Comparison of ENCODE assay signal across 26 cellular contexts in the genomic region with DNA sequence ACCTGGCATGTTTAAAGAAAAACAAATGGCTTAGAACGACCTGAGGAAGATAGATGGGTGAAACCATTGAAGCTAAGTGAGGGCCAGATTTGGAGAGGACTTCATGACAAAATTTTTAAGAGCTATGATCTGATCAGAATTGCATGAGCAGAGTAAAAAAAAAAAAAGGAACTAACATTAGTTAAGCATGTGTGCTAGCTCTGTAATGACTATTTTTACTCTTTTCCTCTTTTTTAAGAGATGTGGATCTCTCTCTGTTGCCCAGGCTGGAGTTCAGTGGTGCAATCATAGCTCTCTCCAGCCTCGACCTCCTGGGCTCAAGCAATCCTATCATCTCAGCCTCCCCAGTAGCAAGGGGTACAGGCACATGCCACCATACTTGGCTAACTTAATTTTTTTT.
DNase-seq lines count a peak whose midpoint lies in the region; ATAC-seq and TF ChIP-seq lines count a peak whose summit lies in the region.
"Had no signal": no experiment of that assay in that cellular context is flagged by ENCODE, and none has a peak within 500 bp of the region (broad histone marks: within the 10 kb centered on the region; RNA-seq: fewer than 3 reads in every experiment).

No MANE protein-coding gene starts in this region.

- H3K4ac ChIP-seq in mesendoderm (ENCODE audit: low read depth, low read length): no peak overlapping the region

- whole genome bisulfite sequencing in mesendoderm (ENCODE audit: extremely low coverage, insufficient coverage, low lambda C conversion rate): no CpG with 5 or more reads among the region's 2 CpGs

- H2BK5ac ChIP-seq in mesendoderm (ENCODE audit: low read length): no peak overlapping the region

- no peak overlapping the region for H2AK5ac ChIP-seq in mesendoderm (ENCODE audit: low read length)

- no peak overlapping the region for H3K56ac ChIP-seq in mesendoderm (ENCODE audit: low read length)

- no peaks in the 10 kb centered on the region for H3K36me3 Mint-ChIP-seq in activated naive CD4-positive, alpha-beta T cell treated with anti-CD3 and anti-CD28 coated beads, Interleukin-2, amount 10 ng/mL, durations not matched to agents 7 days and 5 days
- H3K36me3 Mint-ChIP-seq: brain; stimulated activated memory B cell treated with anti-CD40 and anti-IgM and Interleukin-4, amounts not matched to agents 10 μg/mL and 1 μg/mL and 100 μg/mL, for 72 hours; WTC11 had no signal

- intact Hi-C loops in left ventricle myocardium superior (cut with micrococcal nuclease) (no loop called here), cardiac septum (cut with DNase I) (loop anchor here (5.0 to 10.0 kb wide), 4 partner anchors 162 to 468 kb away; no protein-coding TSS in a partner anchor), vagina (cut with DNase I) (no loop called here)

- DNase-seq in left ventricle myocardium superior: no peak
- DNase-seq in cardiac septum (ENCODE audit: low spot score): no peak
- DNase-seq in SIG-M5 (lab: John Stamatoyannopoulos, UW): peak; percentile 59
- DNase-seq in mesendoderm: no peak
- no peak for DNase-seq in vagina (ENCODE audit: extremely low spot score in 2 of 2)
- DNase-seq in activated naive CD4-positive, alpha-beta T cell treated with anti-CD3 and anti-CD28 coated beads, Interleukin-2, amount 10 ng/mL, durations not matched to agents 7 days and 5 days: no peak
- no peak for DNase-seq in stimulated activated naive CD8-positive, alpha-beta T cell treated with anti-CD3 and anti-CD28 coated beads, Interleukin-15, amount 100 ng/mL, for 72 hours
- no peak for DNase-seq in effector CD4-positive, alpha-beta T cell
- DNase-seq: activated CD4-positive, alpha-beta T cell treated with anti-CD3 and anti-CD28 coated beads, Interleukin-2, amount 50 U/mL, for 4 hours; activated CD8-positive, alpha-beta memory T cell treated with anti-CD3 and anti-CD28 coated beads, Interleukin-2, amount 50 U/mL, for 48 hours; activated naive CD8-positive, alpha-beta T cell treated with anti-CD3 and anti-CD28 coated beads, Interleukin-2, amount 50 U/mL, for 24 hours; BE2C; effector memory CD8-positive, alpha-beta T cell; foreskin melanocyte; hypothalamus; IMR-90; PC-9; stimulated activated CD4-positive, alpha-beta T cell treated with anti-CD3 and anti-CD28 coated beads, Interleukin-2, amount 100 ng/mL, for 24 hours; T-helper 2 cell had no signal

- no peaks in the 10 kb centered on the region for H3K27me3 Mint-ChIP-seq in activated naive CD4-positive, alpha-beta T cell treated with anti-CD3 and anti-CD28 coated beads, Interleukin-2, amount 10 ng/mL, durations not matched to agents 7 days and 5 days
- H3K27me3 Mint-ChIP-seq in stimulated activated naive CD8-positive, alpha-beta T cell treated with anti-CD3 and anti-CD28 coated beads, Interleukin-15, amount 100 ng/mL, for 72 hours: no peaks in the 10 kb centered on the region
- H3K27me3 Mint-ChIP-seq: brain; effector memory CD8-positive, alpha-beta T cell; stimulated activated memory B cell treated with anti-CD40 and anti-IgM and Interleukin-4, amounts not matched to agents 10 μg/mL and 1 μg/mL and 100 μg/mL, for 72 hours had no signal

- no peak overlapping the region for H4K8ac ChIP-seq in mesendoderm (ENCODE audit: low read depth, low read length)

- no peak for TF ChIP-seq CTCF in vagina (IDR thresholded peaks at IDR 0.05)

- no peak overlapping the region for H3K23ac ChIP-seq in mesendoderm (ENCODE audit: low read length)

- H3K4me3 ChIP-seq in mesendoderm (ENCODE audit: low read length) (no peak overlapping the region), vagina (no peak overlapping the region)
- H3K4me3 ChIP-seq: lung, PC-9, tibial nerve had no signal

- CTCF ChIA-PET in activated naive CD4-positive, alpha-beta T cell treated with anti-CD3 and anti-CD28 coated beads, Interleukin-2, amount 10 ng/mL, durations not matched to agents 7 days and 5 days (lab: Charles Lee): no interaction called here

- H3K27ac ChIP-seq in mesendoderm (ENCODE audit: low read depth, low read length) (no peak overlapping the region), vagina (peak overlapping the region; percentile 57)
- H3K27ac ChIP-seq: neutrophil, PC-9 had no signal

- H2BK120ac ChIP-seq in mesendoderm (ENCODE audit: low read depth, low read length): no peak overlapping the region

- H3K79me1 ChIP-seq in mesendoderm (ENCODE audit: low read length): no peaks in the 10 kb centered on the region

- H3K36me3 ChIP-seq in mesendoderm (ENCODE audit: control insufficient read depth, insufficient read depth, low read length) (no peaks in the 10 kb centered on the region), vagina (no peaks in the 10 kb centered on the region)
- H3K36me3 ChIP-seq: BE2C, neutrophil, tibial nerve had no signal

- no peak overlapping the region for H3K4me3 Mint-ChIP-seq in activated naive CD4-positive, alpha-beta T cell treated with anti-CD3 and anti-CD28 coated beads, Interleukin-2, amount 10 ng/mL, durations not matched to agents 7 days and 5 days
- no peak overlapping the region for H3K4me3 Mint-ChIP-seq in stimulated activated naive CD8-positive, alpha-beta T cell treated with anti-CD3 and anti-CD28 coated beads, Interleukin-15, amount 100 ng/mL, for 72 hours
- H3K4me3 Mint-ChIP-seq: activated naive CD8-positive, alpha-beta T cell treated with anti-CD3 and anti-CD28 coated beads, Interleukin-2, amount 50 U/mL, for 24 hours; effector memory CD8-positive, alpha-beta T cell; stimulated activated memory B cell treated with anti-CD40 and anti-IgM and Interleukin-4, amounts not matched to agents 10 μg/mL and 1 μg/mL and 100 μg/mL, for 72 hours; WTC11 had no signal

- peak; percentile 2 for ATAC-seq in left ventricle myocardium superior
- ATAC-seq in stimulated activated naive CD8-positive, alpha-beta T cell treated with anti-CD3 and anti-CD28 coated beads, Interleukin-15, amount 100 ng/mL, for 72 hours: no peak
- ATAC-seq: activated naive CD8-positive, alpha-beta T cell treated with anti-CD3 and anti-CD28 coated beads, Interleukin-2, amount 50 U/mL, for 24 hours; effector memory CD8-positive, alpha-beta T cell; esophagus mucosa; stimulated activated memory B cell treated with anti-CD40 and anti-IgM and Interleukin-4, amounts not matched to agents 10 μg/mL and 1 μg/mL and 100 μg/mL, for 72 hours; WTC11 had no signal

- H3K9me3 ChIP-seq in vagina: no peaks in the 10 kb centered on the region
- H3K9me3 ChIP-seq: BE2C, neutrophil, tibial nerve had no signal

- no peaks in the 10 kb centered on the region for H3K4me1 Mint-ChIP-seq in activated naive CD4-positive, alpha-beta T cell treated with anti-CD3 and anti-CD28 coated beads, Interleukin-2, amount 10 ng/mL, durations not matched to agents 7 days and 5 days
- H3K4me1 Mint-ChIP-seq in stimulated activated naive CD8-positive, alpha-beta T cell treated with anti-CD3 and anti-CD28 coated beads, Interleukin-15, amount 100 ng/mL, for 72 hours: no peaks in the 10 kb centered on the region
- H3K4me1 Mint-ChIP-seq: activated naive CD8-positive, alpha-beta T cell treated with anti-CD3 and anti-CD28 coated beads, Interleukin-2, amount 50 U/mL, for 24 hours; stimulated activated memory B cell treated with anti-CD40 and anti-IgM and Interleukin-4, amounts not matched to agents 10 μg/mL and 1 μg/mL and 100 μg/mL, for 72 hours had no signal

- no peak for TF ChIP-seq POLR2A in vagina (IDR thresholded peaks at IDR 0.05)

- no peak overlapping the region for H3K9ac ChIP-seq in mesendoderm (ENCODE audit: low read length)

- H4K5ac ChIP-seq in mesendoderm (ENCODE audit: low read length): no peak overlapping the region

- H3K79me2 ChIP-seq in mesendoderm (ENCODE audit: control insufficient read depth, insufficient read depth, low read length): no peaks in the 10 kb centered on the region

- H3K27ac Mint-ChIP-seq in activated naive CD4-positive, alpha-beta T cell treated with anti-CD3 and anti-CD28 coated beads, Interleukin-2, amount 10 ng/mL, durations not matched to agents 7 days and 5 days: no peak overlapping the region
- H3K27ac Mint-ChIP-seq in stimulated activated naive CD8-positive, alpha-beta T cell treated with anti-CD3 and anti-CD28 coated beads, Interleukin-15, amount 100 ng/mL, for 72 hours: no peak overlapping the region
- H3K27ac Mint-ChIP-seq: activated naive CD8-positive, alpha-beta T cell treated with anti-CD3 and anti-CD28 coated beads, Interleukin-2, amount 50 U/mL, for 24 hours; effector memory CD8-positive, alpha-beta T cell; stimulated activated memory B cell treated with anti-CD40 and anti-IgM and Interleukin-4, amounts not matched to agents 10 μg/mL and 1 μg/mL and 100 μg/mL, for 72 hours; WTC11 had no signal

- H3K9me3 Mint-ChIP-seq in activated naive CD4-positive, alpha-beta T cell treated with anti-CD3 and anti-CD28 coated beads, Interleukin-2, amount 10 ng/mL, durations not matched to agents 7 days and 5 days: no peaks in the 10 kb centered on the region
- peaks cover 0 to 5% of the 10 kb centered on the region in 2 donors for H3K9me3 Mint-ChIP-seq in stimulated activated naive CD8-positive, alpha-beta T cell treated with anti-CD3 and anti-CD28 coated beads, Interleukin-15, amount 100 ng/mL, for 72 hours
- H3K9me3 Mint-ChIP-seq: activated naive CD8-positive, alpha-beta T cell treated with anti-CD3 and anti-CD28 coated beads, Interleukin-2, amount 50 U/mL, for 24 hours had no signal

- no peak overlapping the region for H3K4me2 ChIP-seq in mesendoderm (ENCODE audit: low read length)
- H3K4me2 ChIP-seq: PC-9 had no signal

- no peaks in the 10 kb centered on the region for H3K27me3 ChIP-seq in mesendoderm (ENCODE audit: insufficient read depth, low read length, poor library complexity)
- H3K27me3 ChIP-seq in vagina: no peaks in the 10 kb centered on the region
- H3K27me3 ChIP-seq: BE2C, neutrophil, tibial nerve had no signal

- no peak overlapping the region for H3K18ac ChIP-seq in mesendoderm (ENCODE audit: low read length)

- no peaks in the 10 kb centered on the region for H3K4me1 ChIP-seq in mesendoderm (ENCODE audit: control insufficient read depth, low read depth, low read length)
- H3K4me1 ChIP-seq in vagina: peaks cover 9% of the 10 kb centered on the region

- H2BK15ac ChIP-seq in mesendoderm (replicated peaks; ENCODE audit: low read depth): peak overlapping the region; percentile 45
